Comparison of ENCODE assay signal across 19 cellular contexts in genomic region chr2:217068677-217069250, GRCh38.
"Had no signal": no experiment of that assay in that cellular context is flagged by ENCODE, and none has a peak within 500 bp of the region (broad histone marks: within the 10 kb centered on the region; RNA-seq: fewer than 3 reads in every experiment).

No MANE protein-coding gene starts in this region.

- H3K27ac ChIP-seq: dorsolateral prefrontal cortex, hepatocyte, sigmoid colon, testis, tibial nerve, upper lobe of right lung, vagina had no signal

- H3K4me1 ChIP-seq: testis, upper lobe of right lung had no signal

- H3K4me2 ChIP-seq: hepatocyte had no signal

- H2AFZ ChIP-seq: hepatocyte had no signal

- DNase-seq: cortex of kidney; dorsolateral prefrontal cortex; effector CD8-positive, alpha-beta T cell; foreskin melanocyte; head of caudate nucleus; kidney glomerular epithelial cell; naive thymus-derived CD4-positive, alpha-beta T cell; posterior cingulate gyrus; sigmoid colon; small intestine; stimulated activated CD4-positive, alpha-beta T cell treated with anti-CD3 and anti-CD28 coated beads, Interleukin-4, amount 100 ng/mL, for 1 hour; stimulated activated CD8-positive, alpha-beta memory T cell treated with anti-CD3 and anti-CD28 coated beads, Interleukin-4, amount 100 ng/mL, for 48 hours; testis; upper lobe of right lung had no signal

- H3K79me2 ChIP-seq: hepatocyte had no signal

- H3K27me3 ChIP-seq: hepatocyte, sigmoid colon, testis, tibial nerve, upper lobe of right lung, vagina had no signal

- H3K9me3 ChIP-seq: sigmoid colon, testis, tibial nerve, upper lobe of right lung, vagina had no signal

- H3K9me3 Mint-ChIP-seq: stimulated activated naive CD8-positive, alpha-beta T cell treated with anti-CD3 and anti-CD28 coated beads, Interleukin-15, Interleukin-2, amounts not matched to agents 100 ng/mL and 50 ng/mL, for 24 hours had no signal

- H3K4me3 ChIP-seq: dorsolateral prefrontal cortex, hepatocyte, sigmoid colon, testis, tibial nerve, upper lobe of right lung, vagina had no signal

- FAIRE-seq: small intestine had no signal

- H3K36me3 Mint-ChIP-seq: naive thymus-derived CD4-positive, alpha-beta T cell; stimulated activated effector memory CD8-positive, alpha-beta T cell treated with anti-CD3 and anti-CD28 coated beads, Interleukin-12 subunit alpha, Interleukin-12 subunit beta, amount 100 ng/mL, for 72 hours had no signal

- H3K36me3 ChIP-seq: sigmoid colon, tibial nerve, upper lobe of right lung, vagina had no signal

- H3K4me1 Mint-ChIP-seq: stimulated activated effector memory CD8-positive, alpha-beta T cell treated with anti-CD3 and anti-CD28 coated beads, Interleukin-12 subunit alpha, Interleukin-12 subunit beta, amount 100 ng/mL, for 72 hours had no signal

- H3K4me3 Mint-ChIP-seq: naive thymus-derived CD4-positive, alpha-beta T cell; stimulated activated effector memory CD8-positive, alpha-beta T cell treated with anti-CD3 and anti-CD28 coated beads, Interleukin-12 subunit alpha, Interleukin-12 subunit beta, amount 100 ng/mL, for 72 hours; stimulated activated naive CD8-positive, alpha-beta T cell treated with anti-CD3 and anti-CD28 coated beads, Interleukin-15, Interleukin-2, amounts not matched to agents 100 ng/mL and 50 ng/mL, for 24 hours had no signal

- H3K27ac Mint-ChIP-seq: naive thymus-derived CD4-positive, alpha-beta T cell; stimulated activated effector memory CD8-positive, alpha-beta T cell treated with anti-CD3 and anti-CD28 coated beads, Interleukin-12 subunit alpha, Interleukin-12 subunit beta, amount 100 ng/mL, for 72 hours; stimulated activated naive CD8-positive, alpha-beta T cell treated with anti-CD3 and anti-CD28 coated beads, Interleukin-15, Interleukin-2, amounts not matched to agents 100 ng/mL and 50 ng/mL, for 24 hours had no signal
